In the genomic region with DNA sequence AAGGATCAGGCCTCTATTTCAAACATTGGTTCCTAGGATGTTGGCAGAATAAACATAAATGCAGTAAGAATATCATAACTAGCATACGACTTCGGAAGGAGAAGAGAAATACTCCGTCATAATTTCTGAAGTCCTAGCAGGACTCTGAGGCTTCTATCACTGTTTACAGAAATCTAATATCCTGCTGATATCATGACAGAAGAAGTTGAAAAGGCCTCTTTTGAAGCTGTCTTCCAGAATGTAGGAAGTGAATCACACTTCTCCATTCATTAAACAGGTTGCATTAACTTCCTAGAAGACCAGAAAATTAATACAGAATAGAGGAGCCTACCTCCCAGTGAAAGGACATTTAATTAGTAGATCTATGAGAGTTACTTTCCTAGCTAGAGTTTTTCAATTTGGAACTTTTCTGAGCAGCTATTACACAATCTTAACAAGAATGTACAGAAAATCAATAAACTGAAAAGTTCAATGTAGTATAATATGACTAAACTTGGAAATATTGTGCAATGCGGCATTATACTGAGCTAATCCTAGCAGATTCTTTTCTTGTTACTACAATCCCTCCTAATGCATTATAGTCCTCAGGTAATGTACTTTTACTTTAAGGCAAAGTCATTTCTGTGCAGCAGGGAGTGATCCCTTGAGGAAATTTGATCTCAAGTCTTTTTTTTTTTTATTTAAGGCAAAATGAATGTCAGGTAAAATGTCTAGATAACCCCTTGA, we compare ENCODE assay signal across 13 cellular contexts.
"Had no signal": no experiment of that assay in that cellular context is flagged by ENCODE, and none has a peak within 500 bp of the region (broad histone marks: within the 10 kb centered on the region; RNA-seq: fewer than 3 reads in every experiment).

No MANE protein-coding gene starts in this region.

- H3K9me3 ChIP-seq: thoracic aorta had no signal

- H3K4me3 ChIP-seq: stomach, thoracic aorta had no signal

- H3K27me3 ChIP-seq: stomach had no signal

- H3K36me3 Mint-ChIP-seq: natural killer cell had no signal

- H3K9me3 Mint-ChIP-seq: activated B cell treated with CpG ODN at 0.5 μM for 24 hours; activated CD4-positive, alpha-beta T cell treated with anti-CD3 and anti-CD28 coated beads, Interleukin-2, amount 10 ng/mL, durations not matched to agents 24 days and 14 days; activated naive CD4-positive, alpha-beta T cell treated with anti-CD3 and anti-CD28 coated beads for 36 hours; natural killer cell had no signal

- H3K27ac ChIP-seq: stomach, thoracic aorta had no signal

- DNase-seq: activated B cell treated with CpG ODN at 0.5 μM for 24 hours; activated CD4-positive, alpha-beta T cell treated with anti-CD3 and anti-CD28 coated beads, Interleukin-2, amount 10 ng/mL, durations not matched to agents 24 days and 14 days; activated naive CD4-positive, alpha-beta T cell treated with anti-CD3 and anti-CD28 coated beads for 36 hours; central memory CD4-positive, alpha-beta T cell; cortex of kidney; effector CD8-positive, alpha-beta T cell; natural killer cell; posterior cingulate gyrus; stimulated activated CD4-positive, alpha-beta T cell treated with anti-CD3 and anti-CD28 coated beads, Interleukin-4, amount 100 ng/mL, for 24 hours; stomach had no signal

- H3K4me3 Mint-ChIP-seq: activated B cell treated with CpG ODN at 0.5 μM for 24 hours; activated CD4-positive, alpha-beta T cell treated with anti-CD3 and anti-CD28 coated beads, Interleukin-2, amount 10 ng/mL, durations not matched to agents 24 days and 14 days; activated naive CD4-positive, alpha-beta T cell treated with anti-CD3 and anti-CD28 coated beads for 36 hours; natural killer cell had no signal

- H3K36me3 ChIP-seq: stomach, thoracic aorta had no signal

- ATAC-seq: left lobe of liver, natural killer cell, sciatic nerve had no signal

- H3K27ac Mint-ChIP-seq: activated B cell treated with CpG ODN at 0.5 μM for 24 hours; activated CD4-positive, alpha-beta T cell treated with anti-CD3 and anti-CD28 coated beads, Interleukin-2, amount 10 ng/mL, durations not matched to agents 24 days and 14 days; activated naive CD4-positive, alpha-beta T cell treated with anti-CD3 and anti-CD28 coated beads for 36 hours; natural killer cell had no signal

- H3K4me1 ChIP-seq: stomach had no signal

- H3K4me1 Mint-ChIP-seq: activated B cell treated with CpG ODN at 0.5 μM for 24 hours; activated CD4-positive, alpha-beta T cell treated with anti-CD3 and anti-CD28 coated beads, Interleukin-2, amount 10 ng/mL, durations not matched to agents 24 days and 14 days; natural killer cell had no signal

- H3K27me3 Mint-ChIP-seq: activated B cell treated with CpG ODN at 0.5 μM for 24 hours; activated CD4-positive, alpha-beta T cell treated with anti-CD3 and anti-CD28 coated beads, Interleukin-2, amount 10 ng/mL, durations not matched to agents 24 days and 14 days had no signal
